15 cellular contexts compared by ENCODE assay signal in genomic region chr13:97269603-97270002, GRCh38.
"Had no signal": no experiment of that assay in that cellular context is flagged by ENCODE, and none has a peak within 500 bp of the region (broad histone marks: within the 10 kb centered on the region; RNA-seq: fewer than 3 reads in every experiment).

No MANE protein-coding gene starts in this region.

- H3K27ac Mint-ChIP-seq: activated B cell treated with CpG ODN at 0.5 μM for 24 hours; activated CD4-positive, alpha-beta T cell treated with anti-CD3 and anti-CD28 coated beads, Interleukin-2, amount 10 ng/mL, durations not matched to agents 24 days and 14 days; activated naive CD4-positive, alpha-beta T cell treated with anti-CD3 and anti-CD28 coated beads for 36 hours had no signal

- H3K27me3 Mint-ChIP-seq: activated B cell treated with CpG ODN at 0.5 μM for 24 hours; activated CD4-positive, alpha-beta T cell treated with anti-CD3 and anti-CD28 coated beads, Interleukin-2, amount 10 ng/mL, durations not matched to agents 24 days and 14 days had no signal

- H3K4me3 ChIP-seq: thyroid gland had no signal

- DNase-seq: activated B cell treated with CpG ODN at 0.5 μM for 24 hours; activated CD4-positive, alpha-beta T cell treated with anti-CD3 and anti-CD28 coated beads, Interleukin-2, amount 10 ng/mL, durations not matched to agents 24 days and 14 days; activated naive CD4-positive, alpha-beta T cell treated with anti-CD3 and anti-CD28 coated beads for 36 hours; caudate nucleus; cortex of kidney; effector memory CD4-positive, alpha-beta T cell; hypothalamus; kidney glomerular epithelial cell; nephron progenitor cell; stimulated activated CD4-positive, alpha-beta T cell treated with anti-CD3 and anti-CD28 coated beads, Interleukin-15, amount 100 ng/mL, for 24 hours; stimulated activated CD4-positive, alpha-beta T cell treated with anti-CD3 and anti-CD28 coated beads, Interleukin-4, amount 100 ng/mL, for 24 hours; T-helper 2 cell; thyroid gland had no signal

- H3K27me3 ChIP-seq: thyroid gland had no signal

- H3K4me3 Mint-ChIP-seq: activated B cell treated with CpG ODN at 0.5 μM for 24 hours; activated CD4-positive, alpha-beta T cell treated with anti-CD3 and anti-CD28 coated beads, Interleukin-2, amount 10 ng/mL, durations not matched to agents 24 days and 14 days; activated naive CD4-positive, alpha-beta T cell treated with anti-CD3 and anti-CD28 coated beads for 36 hours; nephron progenitor cell had no signal

- H3K36me3 ChIP-seq: thyroid gland had no signal

- H3K27ac ChIP-seq: epithelial cell of prostate had no signal

- FAIRE-seq: TTC549 had no signal

- H3K9me3 ChIP-seq: thyroid gland had no signal

- H3K9me3 Mint-ChIP-seq: activated B cell treated with CpG ODN at 0.5 μM for 24 hours; activated CD4-positive, alpha-beta T cell treated with anti-CD3 and anti-CD28 coated beads, Interleukin-2, amount 10 ng/mL, durations not matched to agents 24 days and 14 days; activated naive CD4-positive, alpha-beta T cell treated with anti-CD3 and anti-CD28 coated beads for 36 hours; nephron progenitor cell had no signal
